Comparison of ENCODE assay signal across 1 cellular context in the genomic region with DNA sequence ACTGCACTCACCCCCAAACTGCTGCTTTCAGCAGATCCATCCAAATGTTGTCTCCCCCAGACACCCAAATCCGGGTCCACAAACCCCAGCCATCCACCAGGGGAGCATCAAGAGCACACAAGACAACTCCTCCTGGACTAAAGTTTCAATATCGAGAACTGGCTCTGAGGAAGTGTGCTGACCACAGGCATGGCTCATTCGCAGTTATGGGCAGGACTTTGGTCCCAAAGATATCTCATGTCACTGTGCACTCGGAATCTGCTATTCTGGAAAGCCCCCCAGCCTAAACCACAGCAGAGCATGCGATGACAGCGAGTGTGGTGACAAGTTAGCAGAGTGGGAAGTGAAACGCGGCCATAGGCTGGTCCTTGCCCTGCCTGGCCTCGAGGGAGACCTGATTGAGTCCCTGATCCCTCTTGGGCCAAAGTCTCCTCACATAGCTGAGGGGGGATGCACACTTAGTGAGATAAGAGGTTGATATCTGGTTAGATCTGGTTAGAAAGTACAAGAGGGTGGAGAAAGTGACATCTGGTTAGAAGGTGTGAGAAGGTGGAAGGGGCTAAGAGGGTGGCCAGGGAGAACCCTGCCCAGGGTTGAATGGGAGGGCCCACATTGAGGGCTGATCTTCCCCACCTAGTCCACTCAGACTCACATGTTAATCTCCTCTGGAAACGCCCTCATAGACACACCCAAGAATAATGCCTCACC.
TF ChIP-seq lines count a peak whose summit lies in the region.

No MANE protein-coding gene starts in this region.

TF ChIP-seq in K562, 482 proteins besides CTCF, POLR2A, EP300 and RAD21 (continued from another document and continues in another):
- peak; percentile 47; the same call in 1 of the 2 replicates for TF ChIP-seq LCOR (CRISPR knock-in tag; IDR thresholded peaks at IDR 0.05)
- no peak for TF ChIP-seq ASH1L (IDR thresholded peaks at IDR 0.05; ENCODE audit: borderline replicate concordance, low read depth, partially characterized antibody)
- TF ChIP-seq TEAD1 (CRISPR knock-in tag; IDR thresholded peaks at IDR 0.05), result peak; percentile 30 to 32; a peak in 1 of 4 replicates
- TF ChIP-seq ZNF24 (IDR thresholded peaks at IDR 0.05), result no peak
- peak; percentile 41; the same call in 1 of the 2 replicates for TF ChIP-seq CXXC5 (CRISPR knock-in tag; IDR thresholded peaks at IDR 0.05)
- peak; percentile 59; the same call in 1 of the 2 replicates for TF ChIP-seq FOXP1 (CRISPR knock-in tag; IDR thresholded peaks at IDR 0.05)
- TF ChIP-seq, protein P1, sequence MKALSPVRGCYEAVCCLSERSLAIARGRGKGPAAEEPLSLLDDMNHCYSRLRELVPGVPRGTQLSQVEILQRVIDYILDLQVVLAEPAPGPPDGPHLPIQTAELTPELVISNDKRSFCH (CRISPR knock-in tag; IDR thresholded peaks at IDR 0.05), result no peak
- TF ChIP-seq, protein P1 (tag; IDR thresholded peaks at IDR 0.05), result peak; percentile 72; the same call in 1 of the 2 replicates
- TF ChIP-seq, protein P2, sequence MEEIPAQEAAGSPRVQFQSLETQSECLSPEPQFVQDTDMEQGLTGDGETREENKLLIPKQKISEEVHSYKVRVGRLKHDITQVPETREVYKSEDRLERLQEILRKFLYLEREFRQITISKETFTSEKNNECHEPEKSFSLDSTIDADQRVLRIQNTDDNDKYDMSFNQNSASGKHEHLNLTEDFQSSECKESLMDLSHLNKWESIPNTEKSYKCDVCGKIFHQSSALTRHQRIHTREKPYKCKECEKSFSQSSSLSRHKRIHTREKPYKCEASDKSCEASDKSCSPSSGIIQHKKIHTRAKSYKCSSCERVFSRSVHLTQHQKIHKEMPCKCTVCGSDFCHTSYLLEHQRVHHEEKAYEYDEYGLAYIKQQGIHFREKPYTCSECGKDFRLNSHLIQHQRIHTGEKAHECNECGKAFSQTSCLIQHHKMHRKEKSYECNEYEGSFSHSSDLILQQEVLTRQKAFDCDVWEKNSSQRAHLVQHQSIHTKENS (CRISPR knock-in tag; IDR thresholded peaks at IDR 0.05), result peak; percentile 26; the same call in 1 of the 2 replicates
- TF ChIP-seq MAZ (CRISPR knock-in tag; conservative IDR thresholded peaks at IDR 0.05 in 1 of 2, IDR thresholded peaks at IDR 0.05 in 1 of 2), result peak in 1 of 2 experiments; percentile 57; a peak in 2 of 4 replicates
- peak; percentile 81; the same call in 1 of the 2 replicates for TF ChIP-seq ZNF165 (CRISPR knock-in tag; IDR thresholded peaks at IDR 0.05; ENCODE audit: borderline replicate concordance)
- TF ChIP-seq, protein P3, sequence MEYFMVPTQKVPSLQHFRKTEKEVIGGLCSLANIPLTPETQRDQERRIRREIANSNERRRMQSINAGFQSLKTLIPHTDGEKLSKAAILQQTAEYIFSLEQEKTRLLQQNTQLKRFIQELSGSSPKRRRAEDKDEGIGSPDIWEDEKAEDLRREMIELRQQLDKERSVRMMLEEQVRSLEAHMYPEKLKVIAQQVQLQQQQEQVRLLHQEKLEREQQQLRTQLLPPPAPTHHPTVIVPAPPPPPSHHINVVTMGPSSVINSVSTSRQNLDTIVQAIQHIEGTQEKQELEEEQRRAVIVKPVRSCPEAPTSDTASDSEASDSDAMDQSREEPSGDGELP (CRISPR knock-in tag; IDR thresholded peaks at IDR 0.05; ENCODE audit: borderline replicate concordance), result peak; percentile 36; the same call in 1 of the 2 replicates
- 0 out of 2 replicates have a peak, but pooled peaks have one; percentile 54 for TF ChIP-seq ZNF583 (CRISPR knock-in tag; IDR thresholded peaks at IDR 0.05)
- TF ChIP-seq ZNF76 (CRISPR knock-in tag; IDR thresholded peaks at IDR 0.05; ENCODE audit: borderline replicate concordance), result 0 out of 2 replicates have a peak, but pooled peaks have one; percentile 60
- TF ChIP-seq TCF3 (CRISPR knock-in tag; IDR thresholded peaks at IDR 0.05), result peak; percentile 15; the same call in 1 of the 2 replicates
- TF ChIP-seq, protein P4, sequence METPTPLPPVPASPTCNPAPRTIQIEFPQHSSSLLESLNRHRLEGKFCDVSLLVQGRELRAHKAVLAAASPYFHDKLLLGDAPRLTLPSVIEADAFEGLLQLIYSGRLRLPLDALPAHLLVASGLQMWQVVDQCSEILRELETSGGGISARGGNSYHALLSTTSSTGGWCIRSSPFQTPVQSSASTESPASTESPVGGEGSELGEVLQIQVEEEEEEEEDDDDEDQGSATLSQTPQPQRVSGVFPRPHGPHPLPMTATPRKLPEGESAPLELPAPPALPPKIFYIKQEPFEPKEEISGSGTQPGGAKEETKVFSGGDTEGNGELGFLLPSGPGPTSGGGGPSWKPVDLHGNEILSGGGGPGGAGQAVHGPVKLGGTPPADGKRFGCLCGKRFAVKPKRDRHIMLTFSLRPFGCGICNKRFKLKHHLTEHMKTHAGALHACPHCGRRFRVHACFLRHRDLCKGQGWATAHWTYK (CRISPR knock-in tag; IDR thresholded peaks at IDR 0.05), result 0 out of 2 replicates have a peak, but pooled peaks have one; percentile 29
- peak; percentile 72; the same call in 1 of the 2 replicates for TF ChIP-seq BCL6 (CRISPR knock-in tag; IDR thresholded peaks at IDR 0.05)
- TF ChIP-seq, protein P5, sequence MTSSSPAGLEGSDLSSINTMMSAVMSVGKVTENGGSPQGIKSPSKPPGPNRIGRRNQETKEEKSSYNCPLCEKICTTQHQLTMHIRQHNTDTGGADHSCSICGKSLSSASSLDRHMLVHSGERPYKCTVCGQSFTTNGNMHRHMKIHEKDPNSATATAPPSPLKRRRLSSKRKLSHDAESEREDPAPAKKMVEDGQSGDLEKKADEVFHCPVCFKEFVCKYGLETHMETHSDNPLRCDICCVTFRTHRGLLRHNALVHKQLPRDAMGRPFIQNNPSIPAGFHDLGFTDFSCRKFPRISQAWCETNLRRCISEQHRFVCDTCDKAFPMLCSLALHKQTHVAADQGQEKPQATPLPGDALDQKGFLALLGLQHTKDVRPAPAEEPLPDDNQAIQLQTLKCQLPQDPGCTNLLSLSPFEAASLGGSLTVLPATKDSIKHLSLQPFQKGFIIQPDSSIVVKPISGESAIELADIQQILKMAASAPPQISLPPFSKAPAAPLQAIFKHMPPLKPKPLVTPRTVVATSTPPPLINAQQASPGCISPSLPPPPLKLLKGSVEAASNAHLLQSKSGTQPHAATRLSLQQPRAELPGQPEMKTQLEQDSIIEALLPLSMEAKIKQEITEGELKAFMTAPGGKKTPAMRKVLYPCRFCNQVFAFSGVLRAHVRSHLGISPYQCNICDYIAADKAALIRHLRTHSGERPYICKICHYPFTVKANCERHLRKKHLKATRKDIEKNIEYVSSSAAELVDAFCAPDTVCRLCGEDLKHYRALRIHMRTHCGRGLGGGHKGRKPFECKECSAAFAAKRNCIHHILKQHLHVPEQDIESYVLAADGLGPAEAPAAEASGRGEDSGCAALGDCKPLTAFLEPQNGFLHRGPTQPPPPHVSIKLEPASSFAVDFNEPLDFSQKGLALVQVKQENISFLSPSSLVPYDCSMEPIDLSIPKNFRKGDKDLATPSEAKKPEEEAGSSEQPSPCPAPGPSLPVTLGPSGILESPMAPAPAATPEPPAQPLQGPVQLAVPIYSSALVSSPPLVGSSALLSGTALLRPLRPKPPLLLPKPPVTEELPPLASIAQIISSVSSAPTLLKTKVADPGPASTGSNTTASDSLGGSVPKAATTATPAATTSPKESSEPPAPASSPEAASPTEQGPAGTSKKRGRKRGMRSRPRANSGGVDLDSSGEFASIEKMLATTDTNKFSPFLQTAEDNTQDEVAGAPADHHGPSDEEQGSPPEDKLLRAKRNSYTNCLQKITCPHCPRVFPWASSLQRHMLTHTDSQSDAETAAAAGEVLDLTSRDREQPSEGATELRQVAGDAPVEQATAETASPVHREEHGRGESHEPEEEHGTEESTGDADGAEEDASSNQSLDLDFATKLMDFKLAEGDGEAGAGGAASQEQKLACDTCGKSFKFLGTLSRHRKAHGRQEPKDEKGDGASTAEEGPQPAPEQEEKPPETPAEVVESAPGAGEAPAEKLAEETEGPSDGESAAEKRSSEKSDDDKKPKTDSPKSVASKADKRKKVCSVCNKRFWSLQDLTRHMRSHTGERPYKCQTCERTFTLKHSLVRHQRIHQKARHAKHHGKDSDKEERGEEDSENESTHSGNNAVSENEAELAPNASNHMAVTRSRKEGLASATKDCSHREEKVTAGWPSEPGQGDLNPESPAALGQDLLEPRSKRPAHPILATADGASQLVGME (CRISPR knock-in tag; IDR thresholded peaks at IDR 0.05), result peak; percentile 89
- TF ChIP-seq, protein P6, sequence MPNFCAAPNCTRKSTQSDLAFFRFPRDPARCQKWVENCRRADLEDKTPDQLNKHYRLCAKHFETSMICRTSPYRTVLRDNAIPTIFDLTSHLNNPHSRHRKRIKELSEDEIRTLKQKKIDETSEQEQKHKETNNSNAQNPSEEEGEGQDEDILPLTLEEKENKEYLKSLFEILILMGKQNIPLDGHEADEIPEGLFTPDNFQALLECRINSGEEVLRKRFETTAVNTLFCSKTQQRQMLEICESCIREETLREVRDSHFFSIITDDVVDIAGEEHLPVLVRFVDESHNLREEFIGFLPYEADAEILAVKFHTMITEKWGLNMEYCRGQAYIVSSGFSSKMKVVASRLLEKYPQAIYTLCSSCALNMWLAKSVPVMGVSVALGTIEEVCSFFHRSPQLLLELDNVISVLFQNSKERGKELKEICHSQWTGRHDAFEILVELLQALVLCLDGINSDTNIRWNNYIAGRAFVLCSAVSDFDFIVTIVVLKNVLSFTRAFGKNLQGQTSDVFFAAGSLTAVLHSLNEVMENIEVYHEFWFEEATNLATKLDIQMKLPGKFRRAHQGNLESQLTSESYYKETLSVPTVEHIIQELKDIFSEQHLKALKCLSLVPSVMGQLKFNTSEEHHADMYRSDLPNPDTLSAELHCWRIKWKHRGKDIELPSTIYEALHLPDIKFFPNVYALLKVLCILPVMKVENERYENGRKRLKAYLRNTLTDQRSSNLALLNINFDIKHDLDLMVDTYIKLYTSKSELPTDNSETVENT (CRISPR knock-in tag; IDR thresholded peaks at IDR 0.05), result no peak
- TF ChIP-seq NFXL1 (CRISPR knock-in tag; IDR thresholded peaks at IDR 0.05), result peak; percentile 67; the same call in 1 of the 2 replicates
- peak; percentile 67; the same call in 1 of the 2 replicates for TF ChIP-seq SPI1 (IDR thresholded peaks at IDR 0.05; ENCODE audit: borderline replicate concordance, low read depth, low read length)
- no peak for TF ChIP-seq ZC3H11A (IDR thresholded peaks at IDR 0.05; ENCODE audit: low read depth, low read length)
- TF ChIP-seq CBFB (CRISPR knock-in tag; IDR thresholded peaks at IDR 0.05), result peak; percentile 78; the same call in 1 of the 2 replicates
- peak; percentile 43; the same call in 1 of the 2 replicates for TF ChIP-seq CTBP1 (IDR thresholded peaks at IDR 0.05; ENCODE audit: borderline replicate concordance)
- TF ChIP-seq FOXA3 (CRISPR knock-in tag; conservative IDR thresholded peaks at IDR 0.05 in 1 of 2, IDR thresholded peaks at IDR 0.05 in 1 of 2), result 0 out of 4 replicates have a peak, but pooled peaks of 1 of the 2 experiments have one; percentile 7
- 0 out of 2 replicates have a peak, but pooled peaks have one; percentile 25 for TF ChIP-seq ZNF134 (CRISPR knock-in tag; conservative IDR thresholded peaks at IDR 0.05)
- TF ChIP-seq, protein P7, sequence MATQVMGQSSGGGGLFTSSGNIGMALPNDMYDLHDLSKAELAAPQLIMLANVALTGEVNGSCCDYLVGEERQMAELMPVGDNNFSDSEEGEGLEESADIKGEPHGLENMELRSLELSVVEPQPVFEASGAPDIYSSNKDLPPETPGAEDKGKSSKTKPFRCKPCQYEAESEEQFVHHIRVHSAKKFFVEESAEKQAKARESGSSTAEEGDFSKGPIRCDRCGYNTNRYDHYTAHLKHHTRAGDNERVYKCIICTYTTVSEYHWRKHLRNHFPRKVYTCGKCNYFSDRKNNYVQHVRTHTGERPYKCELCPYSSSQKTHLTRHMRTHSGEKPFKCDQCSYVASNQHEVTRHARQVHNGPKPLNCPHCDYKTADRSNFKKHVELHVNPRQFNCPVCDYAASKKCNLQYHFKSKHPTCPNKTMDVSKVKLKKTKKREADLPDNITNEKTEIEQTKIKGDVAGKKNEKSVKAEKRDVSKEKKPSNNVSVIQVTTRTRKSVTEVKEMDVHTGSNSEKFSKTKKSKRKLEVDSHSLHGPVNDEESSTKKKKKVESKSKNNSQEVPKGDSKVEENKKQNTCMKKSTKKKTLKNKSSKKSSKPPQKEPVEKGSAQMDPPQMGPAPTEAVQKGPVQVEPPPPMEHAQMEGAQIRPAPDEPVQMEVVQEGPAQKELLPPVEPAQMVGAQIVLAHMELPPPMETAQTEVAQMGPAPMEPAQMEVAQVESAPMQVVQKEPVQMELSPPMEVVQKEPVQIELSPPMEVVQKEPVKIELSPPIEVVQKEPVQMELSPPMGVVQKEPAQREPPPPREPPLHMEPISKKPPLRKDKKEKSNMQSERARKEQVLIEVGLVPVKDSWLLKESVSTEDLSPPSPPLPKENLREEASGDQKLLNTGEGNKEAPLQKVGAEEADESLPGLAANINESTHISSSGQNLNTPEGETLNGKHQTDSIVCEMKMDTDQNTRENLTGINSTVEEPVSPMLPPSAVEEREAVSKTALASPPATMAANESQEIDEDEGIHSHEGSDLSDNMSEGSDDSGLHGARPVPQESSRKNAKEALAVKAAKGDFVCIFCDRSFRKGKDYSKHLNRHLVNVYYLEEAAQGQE (CRISPR knock-in tag; IDR thresholded peaks at IDR 0.05; ENCODE audit: low read depth), result 0 out of 2 replicates have a peak, but pooled peaks have one; percentile 76
- peak; percentile 82; the same call in 1 of the 2 replicates for TF ChIP-seq ZNF212 (CRISPR knock-in tag; IDR thresholded peaks at IDR 0.05)
- TF ChIP-seq, protein P8, sequence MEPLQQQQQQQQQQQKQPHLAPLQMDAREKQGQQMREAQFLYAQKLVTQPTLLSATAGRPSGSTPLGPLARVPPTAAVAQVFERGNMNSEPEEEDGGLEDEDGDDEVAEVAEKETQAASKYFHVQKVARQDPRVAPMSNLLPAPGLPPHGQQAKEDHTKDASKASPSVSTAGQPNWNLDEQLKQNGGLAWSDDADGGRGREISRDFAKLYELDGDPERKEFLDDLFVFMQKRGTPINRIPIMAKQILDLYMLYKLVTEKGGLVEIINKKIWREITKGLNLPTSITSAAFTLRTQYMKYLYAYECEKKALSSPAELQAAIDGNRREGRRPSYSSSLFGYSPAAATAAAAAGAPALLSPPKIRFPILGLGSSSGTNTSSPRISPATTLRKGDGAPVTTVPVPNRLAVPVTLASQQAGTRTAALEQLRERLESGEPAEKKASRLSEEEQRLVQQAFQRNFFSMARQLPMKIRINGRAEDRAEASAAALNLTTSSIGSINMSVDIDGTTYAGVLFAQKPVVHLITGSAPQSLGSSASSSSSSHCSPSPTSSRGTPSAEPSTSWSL (CRISPR knock-in tag; IDR thresholded peaks at IDR 0.05; ENCODE audit: borderline replicate concordance), result 0 out of 2 replicates have a peak, but pooled peaks have one; percentile 80
- TF ChIP-seq ZNF133 (CRISPR knock-in tag; IDR thresholded peaks at IDR 0.05), result no peak
- peak; percentile 77 for TF ChIP-seq SMAD4 (CRISPR knock-in tag; conservative IDR thresholded peaks at IDR 0.05)
- TF ChIP-seq, protein P9, sequence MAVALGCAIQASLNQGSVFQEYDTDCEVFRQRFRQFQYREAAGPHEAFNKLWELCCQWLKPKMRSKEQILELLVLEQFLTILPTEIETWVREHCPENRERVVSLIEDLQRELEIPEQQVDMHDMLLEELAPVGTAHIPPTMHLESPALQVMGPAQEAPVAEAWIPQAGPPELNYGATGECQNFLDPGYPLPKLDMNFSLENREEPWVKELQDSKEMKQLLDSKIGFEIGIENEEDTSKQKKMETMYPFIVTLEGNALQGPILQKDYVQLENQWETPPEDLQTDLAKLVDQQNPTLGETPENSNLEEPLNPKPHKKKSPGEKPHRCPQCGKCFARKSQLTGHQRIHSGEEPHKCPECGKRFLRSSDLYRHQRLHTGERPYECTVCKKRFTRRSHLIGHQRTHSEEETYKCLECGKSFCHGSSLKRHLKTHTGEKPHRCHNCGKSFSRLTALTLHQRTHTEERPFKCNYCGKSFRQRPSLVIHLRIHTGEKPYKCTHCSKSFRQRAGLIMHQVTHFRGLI (CRISPR knock-in tag; IDR thresholded peaks at IDR 0.05), result 0 out of 2 replicates have a peak, but pooled peaks have one; percentile 46
- peak; percentile 81 for TF ChIP-seq L3MBTL2 (IDR thresholded peaks at IDR 0.05)
- 0 out of 2 replicates have a peak, but pooled peaks have one; percentile 29 for TF ChIP-seq BHLHE40 (IDR thresholded peaks at IDR 0.05; ENCODE audit: low read length)
